ENCODE assay signal across 18 cellular contexts in genomic region chr4:102318105-102318504, GRCh38.
"Had no signal": no experiment of that assay in that cellular context is flagged by ENCODE, and none has a peak within 500 bp of the region (broad histone marks: within the 10 kb centered on the region; RNA-seq: fewer than 3 reads in every experiment).

No MANE protein-coding gene starts in this region.

- DNase-seq: activated CD4-positive, alpha-beta T cell treated with anti-CD3 and anti-CD28 coated beads, Interleukin-2, amount 50 U/mL, for 4 hours; activated gamma-delta T cell; adrenal gland; effector CD8-positive, alpha-beta T cell; foreskin keratinocyte; glutamatergic neuron; hippocampal formation; islet precursor cell; naive B cell; right lobe of liver; stimulated activated CD4-positive, alpha-beta T cell treated with anti-CD3 and anti-CD28 coated beads, Interleukin-4, amount 100 ng/mL, for 1 hour; stimulated activated naive CD8-positive, alpha-beta T cell treated with anti-CD3 and anti-CD28 coated beads, Interleukin-15, amount 100 ng/mL, for 72 hours; WERI-Rb-1 had no signal

- H3K9me3 Mint-ChIP-seq: activated naive CD4-positive, alpha-beta T cell treated with anti-CD3 and anti-CD28 coated beads, Interleukin-2, amount 50 U/mL, for 72 hours; dendritic cell treated with granulocyte-macrophage colony-stimulating factor and Interleukin-4, amounts not matched to agents 40 ng/mL and 50 ng/mL, for 4 days had no signal

- H3K4me1 ChIP-seq: adrenal gland, foreskin keratinocyte had no signal

- H3K4me3 Mint-ChIP-seq: dendritic cell treated with granulocyte-macrophage colony-stimulating factor and Interleukin-4, amounts not matched to agents 40 ng/mL and 50 ng/mL, for 4 days; naive B cell; stimulated activated naive CD8-positive, alpha-beta T cell treated with anti-CD3 and anti-CD28 coated beads, Interleukin-15, amount 100 ng/mL, for 72 hours had no signal

- H3K4me3 ChIP-seq: adrenal gland, right lobe of liver, smooth muscle cell, suprapubic skin, transverse colon had no signal

- H3K27me3 Mint-ChIP-seq: dendritic cell treated with granulocyte-macrophage colony-stimulating factor and Interleukin-4, amounts not matched to agents 40 ng/mL and 50 ng/mL, for 4 days; naive B cell; stimulated activated naive CD8-positive, alpha-beta T cell treated with anti-CD3 and anti-CD28 coated beads, Interleukin-15, amount 100 ng/mL, for 72 hours had no signal

- H3K27ac ChIP-seq: adrenal gland, foreskin keratinocyte, right lobe of liver, WERI-Rb-1 had no signal

- H3K9me3 ChIP-seq: adrenal gland, right lobe of liver, suprapubic skin, transverse colon had no signal

- ATAC-seq: activated naive CD4-positive, alpha-beta T cell treated with anti-CD3 and anti-CD28 coated beads, Interleukin-2, amount 50 U/mL, for 72 hours; foreskin keratinocyte; right lobe of liver; stimulated activated naive CD8-positive, alpha-beta T cell treated with anti-CD3 and anti-CD28 coated beads, Interleukin-15, amount 100 ng/mL, for 72 hours had no signal

- H3K27me3 ChIP-seq: adrenal gland, foreskin keratinocyte, right lobe of liver, suprapubic skin, transverse colon had no signal

- H3K36me3 ChIP-seq: adrenal gland, right lobe of liver, suprapubic skin, transverse colon, WERI-Rb-1 had no signal

- H3K27ac Mint-ChIP-seq: activated naive CD4-positive, alpha-beta T cell treated with anti-CD3 and anti-CD28 coated beads, Interleukin-2, amount 50 U/mL, for 72 hours; dendritic cell treated with granulocyte-macrophage colony-stimulating factor and Interleukin-4, amounts not matched to agents 40 ng/mL and 50 ng/mL, for 4 days; stimulated activated naive CD8-positive, alpha-beta T cell treated with anti-CD3 and anti-CD28 coated beads, Interleukin-15, amount 100 ng/mL, for 72 hours had no signal
